ENCODE assay signal across 9 cellular contexts in genomic region chr9:134205636-134206316, GRCh38. TPM values are rescaled to one million over a fixed set of nuclear protein-coding genes. Genes with fewer than 3 reads are reported as not detected.
DNase-seq lines count a peak whose midpoint lies in the region; ATAC-seq and TF ChIP-seq lines count a peak whose summit lies in the region.
"Had no signal": no experiment of that assay in that cellular context is flagged by ENCODE, and none has a peak within 500 bp of the region (broad histone marks: within the 10 kb centered on the region; RNA-seq: fewer than 3 reads in every experiment).

No MANE protein-coding gene starts in this region.

- ATAC-seq in GM18870 (IDR thresholded peaks at IDR 0.05; ENCODE audit: unreplicated experiment), result no peak
- no peak for ATAC-seq in HG03025 (IDR thresholded peaks at IDR 0.05; ENCODE audit: low FRiP score, unreplicated experiment)

- TF ChIP-seq CTCF in AG10803 (conservative IDR thresholded peaks at IDR 0.05; ENCODE audit: low read length), result 0 out of 2 replicates have a peak, but pooled peaks have one; percentile 5

- H3K36me3 ChIP-seq in mesenchymal stem cell (ENCODE audit: control insufficient read depth in 1 of 2, insufficient read depth in 2 of 2, low read depth in 1 of 2, low read length in 2 of 2), result no peaks in the 10 kb centered on the region

- H4K8ac ChIP-seq in mesenchymal stem cell (ENCODE audit: low read length), result peak overlapping the region; percentile 59

- peak overlapping the region; percentile 42 for H2BK120ac ChIP-seq in mesenchymal stem cell (ENCODE audit: low read depth, low read length)

- no peak overlapping the region for H2AK5ac ChIP-seq in mesenchymal stem cell (ENCODE audit: low read length, severe bottlenecking)

- H3K23ac ChIP-seq in mesenchymal stem cell (ENCODE audit: low read length in 2 of 2), result no peak overlapping the region

- no peak overlapping the region for H3K27ac ChIP-seq in mesenchymal stem cell (ENCODE audit: low read length, poor library complexity, severe bottlenecking)
- H3K27ac ChIP-seq: C4-2B had no signal

- H3K18ac ChIP-seq in mesenchymal stem cell (ENCODE audit: low read depth in 1 of 2, low read length in 2 of 2), result peak overlapping the region; percentile 61 to 82

- H4K91ac ChIP-seq in mesenchymal stem cell (ENCODE audit: low read length), result no peak overlapping the region

- peak overlapping the region; percentile 89 for H3K9ac ChIP-seq in mesenchymal stem cell (ENCODE audit: low read length)

- H3K27me3 ChIP-seq in mesenchymal stem cell (ENCODE audit: control insufficient read depth in 1 of 2, insufficient read depth in 1 of 2, low read length in 2 of 2), result peaks cover 0 to 4% of the 10 kb centered on the region in 2 experiments

- peak; percentile 75 for DNase-seq in AG10803 (ENCODE audit: low read depth)
- peak; percentile 87 for DNase-seq in NCI-H1436 treated with DMSO at 0.1 percent for 48 hours (lab: John Stamatoyannopoulos, UW)
- peak; percentile 85 for DNase-seq in cerebellum (ENCODE audit: low spot score)
- DNase-seq in mesenchymal stem cell, result peak; percentile 65
- no peak for DNase-seq in LoVo (ENCODE audit: low spot score)
- no peak for DNase-seq in NCI-H345 treated with DMSO at 0.1 percent for 48 hours (lab: John Stamatoyannopoulos, UW; ENCODE audit: unreplicated experiment)

- H2BK12ac ChIP-seq in mesenchymal stem cell (ENCODE audit: low read length in 2 of 2), result peak overlapping the region in 1 of 2 experiments; percentile 89

- H3K14ac ChIP-seq in mesenchymal stem cell (ENCODE audit: low read length in 2 of 2), result no peak overlapping the region

- H2AFZ ChIP-seq in mesenchymal stem cell (ENCODE audit: low read depth, low read length), result no peak overlapping the region

- H2BK5ac ChIP-seq in mesenchymal stem cell (ENCODE audit: low read depth, low read length, poor library complexity, severe bottlenecking), result no peak overlapping the region

- H3K79me1 ChIP-seq in mesenchymal stem cell (replicated peaks; ENCODE audit: low read length, poor library complexity, severe bottlenecking), result no peaks in the 10 kb centered on the region

- no peak overlapping the region for H2BK15ac ChIP-seq in mesenchymal stem cell (ENCODE audit: low read depth, poor library complexity, severe bottlenecking)

- H3K9me3 ChIP-seq in mesenchymal stem cell (ENCODE audit: control insufficient read depth, low read length), result peaks cover 9% of the 10 kb centered on the region

- H3K4me1 ChIP-seq in mesenchymal stem cell (ENCODE audit: control insufficient read depth, insufficient read depth, low read depth, low read length), result peaks cover 4% of the 10 kb centered on the region

- peak overlapping the region; percentile 40 to 61 for H3K4ac ChIP-seq in mesenchymal stem cell (ENCODE audit: low read depth in 1 of 2, low read length in 2 of 2)

- 91% methylated on average over 23 of the region's 25 CpGs for whole genome bisulfite sequencing in mesenchymal stem cell

- H3K4me3 ChIP-seq in AG10803 (ENCODE audit: low read length), result no peak overlapping the region
- no peak overlapping the region for H3K4me3 ChIP-seq in mesenchymal stem cell (ENCODE audit: insufficient read depth in 1 of 2, low read depth in 1 of 2, low read length in 2 of 2)

- H3K4me2 ChIP-seq in mesenchymal stem cell (ENCODE audit: low read length, poor library complexity, severe bottlenecking), result no peak overlapping the region

RNA-seq across cellular contexts. Expression of gene RNU6ATAC, which starts 41.4 kb away (rescaled TPM):
- not detected for total RNA-seq in cerebellum
- polyA plus RNA-seq in mesenchymal stem cell (2013, experiment 1 of 2), result not detected
- not detected for polyA plus RNA-seq in mesenchymal stem cell (2013, experiment 2 of 2)

Comparison
In these comparisons a context has a peak if more than half of its experiments do, and no peak if none do; other contexts are left out.
1. DNase-seq: peak in AG10803 (single experiment), NCI-H1436 treated with DMSO at 0.1 percent for 48 hours (single experiment), cerebellum (single experiment) and mesenchymal stem cell (single experiment); none in LoVo (single experiment) and NCI-H345 treated with DMSO at 0.1 percent for 48 hours (single experiment).